Comparison of ENCODE assay signal across 11 cellular contexts in the genomic region with DNA sequence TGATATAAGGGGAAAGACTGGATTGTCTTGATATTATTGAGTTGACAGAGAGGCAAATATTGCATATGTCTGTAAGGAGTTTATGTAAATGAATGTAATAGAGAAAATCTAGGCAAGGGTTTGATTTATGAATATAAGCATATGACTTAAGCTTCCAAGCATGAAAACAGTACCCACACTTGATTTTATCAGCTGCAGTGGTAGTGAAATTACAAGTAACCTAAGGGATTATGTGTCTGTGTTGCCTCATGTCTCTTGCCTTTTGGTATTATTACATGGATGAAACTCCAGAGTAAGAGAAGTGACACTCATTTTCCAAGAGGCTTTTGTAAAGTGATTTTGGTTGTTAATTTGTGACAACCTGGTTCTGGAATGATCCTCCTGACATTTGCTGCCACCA.
"Had no signal": no experiment of that assay in that cellular context is flagged by ENCODE, and none has a peak within 500 bp of the region (broad histone marks: within the 10 kb centered on the region; RNA-seq: fewer than 3 reads in every experiment).

No MANE protein-coding gene starts in this region.

- H3K27ac Mint-ChIP-seq: activated naive CD4-positive, alpha-beta T cell treated with anti-CD3 and anti-CD28 coated beads for 36 hours; activated T-helper 2 cell treated with anti-CD3 and anti-CD28 coated beads, Interferon-gamma antibody, Interleukin-2, Interleukin-4, amounts not matched to agents 10 μg/mL and 5 μg/mL and 100 μg/mL, durations not matched to agents 14 hours and 24 hours and 36 hours; neural progenitor cell; stimulated activated naive B cell treated with anti-CD40 and anti-IgM and Interleukin-4, amounts not matched to agents 10 μg/mL and 1 μg/mL and 100 μg/mL, for 72 hours had no signal

- ATAC-seq: left lobe of liver; stimulated activated naive B cell treated with anti-CD40 and anti-IgM and Interleukin-4, amounts not matched to agents 10 μg/mL and 1 μg/mL and 100 μg/mL, for 72 hours had no signal

- H3K36me3 Mint-ChIP-seq: neural progenitor cell; stimulated activated naive B cell treated with anti-CD40 and anti-IgM and Interleukin-4, amounts not matched to agents 10 μg/mL and 1 μg/mL and 100 μg/mL, for 72 hours had no signal

- H3K4me3 Mint-ChIP-seq: activated naive CD4-positive, alpha-beta T cell treated with anti-CD3 and anti-CD28 coated beads for 36 hours; neural progenitor cell; stimulated activated naive B cell treated with anti-CD40 and anti-IgM and Interleukin-4, amounts not matched to agents 10 μg/mL and 1 μg/mL and 100 μg/mL, for 72 hours had no signal

- H3K4me3 ChIP-seq: hepatocyte, neural progenitor cell, tibial nerve, uterus had no signal

- H3K4me1 Mint-ChIP-seq: neural progenitor cell had no signal

- FAIRE-seq: keratinocyte had no signal

- DNase-seq: activated CD4-positive, CD25-positive, alpha-beta regulatory T cell treated with anti-CD3 and anti-CD28 coated beads, Interleukin-2, amount 50 U/mL, for 72 hours; activated naive CD4-positive, alpha-beta T cell treated with anti-CD3 and anti-CD28 coated beads for 36 hours; stimulated activated CD4-positive, alpha-beta T cell treated with anti-CD3 and anti-CD28 coated beads, Interleukin-2, amount 100 ng/mL, for 48 hours; stimulated activated naive B cell treated with anti-CD40 and anti-IgM and Interleukin-4, amounts not matched to agents 10 μg/mL and 1 μg/mL and 100 μg/mL, for 72 hours; uterus had no signal

- H3K27me3 Mint-ChIP-seq: stimulated activated naive B cell treated with anti-CD40 and anti-IgM and Interleukin-4, amounts not matched to agents 10 μg/mL and 1 μg/mL and 100 μg/mL, for 72 hours had no signal

- H3K9me3 Mint-ChIP-seq: activated naive CD4-positive, alpha-beta T cell treated with anti-CD3 and anti-CD28 coated beads for 36 hours; activated T-helper 2 cell treated with anti-CD3 and anti-CD28 coated beads, Interferon-gamma antibody, Interleukin-2, Interleukin-4, amounts not matched to agents 10 μg/mL and 5 μg/mL and 100 μg/mL, durations not matched to agents 14 hours and 24 hours and 36 hours; neural progenitor cell had no signal
